In the genomic region with DNA sequence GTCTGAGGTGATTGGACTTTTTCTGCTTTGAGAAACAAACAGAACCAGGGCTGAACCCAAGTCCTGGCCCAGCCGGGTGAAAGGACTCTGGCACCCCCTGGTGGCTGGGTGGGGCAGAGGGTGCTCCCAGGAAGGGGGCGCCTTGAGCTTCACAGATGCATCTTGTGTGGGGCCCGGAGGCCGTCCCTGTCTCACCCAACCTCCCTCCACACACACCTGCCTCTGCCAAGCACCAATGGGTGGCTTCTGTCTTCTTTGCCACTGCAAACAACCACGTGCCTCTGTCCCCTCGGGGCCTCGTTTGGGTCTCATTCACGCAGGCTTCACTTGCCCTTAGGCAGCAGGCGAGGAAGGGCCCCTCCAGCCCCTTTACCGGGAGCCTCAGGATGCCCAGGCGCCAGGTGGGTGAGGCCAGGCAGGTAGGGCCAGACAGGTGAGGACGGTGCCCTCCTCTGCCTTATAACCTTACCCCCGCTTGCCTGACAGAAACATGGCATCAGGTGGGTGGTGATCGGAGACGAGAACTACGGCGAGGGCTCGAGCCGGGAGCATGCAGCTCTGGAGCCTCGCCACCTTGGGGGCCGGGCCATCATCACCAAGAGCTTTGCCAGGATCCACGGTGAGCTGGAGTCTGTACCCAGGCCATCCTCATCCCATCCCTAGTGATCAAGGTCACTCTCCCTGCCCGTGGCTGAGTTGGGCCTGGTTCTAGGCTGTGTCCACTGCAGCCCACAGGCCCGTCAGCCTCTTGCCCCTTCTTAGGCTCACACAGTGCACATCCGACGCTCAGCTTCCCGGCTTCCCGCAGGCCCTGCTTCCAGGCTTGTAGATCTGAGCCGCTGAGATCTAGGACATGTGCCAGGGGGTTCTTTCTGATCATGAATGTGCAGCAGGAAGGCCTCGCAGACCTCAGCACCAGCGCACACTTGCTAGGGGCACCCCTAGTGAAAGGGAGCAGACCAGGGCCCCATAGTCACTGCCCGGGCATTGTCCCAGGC, we compare ENCODE assay signal across 8 cellular contexts. TPM values are rescaled to one million over a fixed set of nuclear protein-coding genes. Genes with fewer than 3 reads are reported as not detected.
A peak's percentile ranks its signal among the peaks of the same experiment; 100 is the strongest.
DNase-seq lines count a peak whose midpoint lies in the region; ATAC-seq and TF ChIP-seq lines count a peak whose summit lies in the region.

No MANE protein-coding gene starts in this region.

- H3K4me3 Mint-ChIP-seq in Calu3 (ENCODE audit: low read depth, unreplicated experiment): no peak overlapping the region
- H3K4me3 Mint-ChIP-seq in activated CD8-positive, alpha-beta T cell treated with anti-CD3 and anti-CD28 coated beads for 36 hours: no peak overlapping the region
- no peak overlapping the region for H3K4me3 Mint-ChIP-seq in natural killer cell

- H2AFZ ChIP-seq in Loucy (ENCODE audit: low read length): no peak overlapping the region

- ATAC-seq in activated CD8-positive, alpha-beta T cell treated with anti-CD3 and anti-CD28 coated beads for 36 hours: peak; percentile 74
- ATAC-seq in natural killer cell: peak; percentile 69 to 87 (median 76)
- peak; percentile 47 for ATAC-seq in stimulated activated naive CD8-positive, alpha-beta T cell treated with anti-CD3 and anti-CD28 coated beads, Interleukin-15, Interleukin-2, amounts not matched to agents 100 U/mL and 50 U/mL, for 24 hours
- ATAC-seq in HG03378 (IDR thresholded peaks at IDR 0.05; ENCODE audit: unreplicated experiment): no peak

- H3K79me2 ChIP-seq in Loucy (ENCODE audit: insufficient read depth, low read length): no peaks in the 10 kb centered on the region

- H3K27me3 ChIP-seq in Loucy (ENCODE audit: insufficient read depth, low read length, poor library complexity, severe bottlenecking): no peaks in the 10 kb centered on the region
- no peaks in the 10 kb centered on the region for H3K27me3 ChIP-seq in effector memory CD4-positive, alpha-beta T cell (replicated peaks; ENCODE audit: control insufficient read depth, insufficient read depth, low read length, poor library complexity, severe bottlenecking)

- H3K36me3 Mint-ChIP-seq in Calu3 (ENCODE audit: insufficient read depth, unreplicated experiment) (peaks cover 91% of the 10 kb centered on the region), natural killer cell (no peaks in the 10 kb centered on the region)
- peaks cover 19% of the 10 kb centered on the region for H3K36me3 Mint-ChIP-seq in activated CD8-positive, alpha-beta T cell treated with anti-CD3 and anti-CD28 coated beads for 36 hours (ENCODE audit: low read depth)

- H3K9me2 ChIP-seq in Loucy (replicated peaks; ENCODE audit: low read depth, low read length): no peaks in the 10 kb centered on the region

- CTCF ChIA-PET in Calu3 (lab: Charles Lee): interaction anchor here (0.8 to 1.9 kb wide), 5 partner anchors 10 to 604 kb away, joined by 4 to 13 read pairs (median 5); no protein-coding TSS in a partner anchor
- CTCF ChIA-PET in activated CD8-positive, alpha-beta T cell treated with anti-CD3 and anti-CD28 coated beads for 36 hours (lab: Charles Lee): interaction anchor here (0.6 to 8.4 kb wide), 29 partner anchors 10 to 483 kb away, joined by 3 to 106 read pairs (median 4); partner anchors contain the start of genes ACO2, DESI1, PHF5A and TEF

- TF ChIP-seq CTCF in Calu3 (IDR thresholded peaks at IDR 0.05; ENCODE audit: unreplicated experiment): peak; percentile 96
- peak; percentile 95 for TF ChIP-seq CTCF in Loucy (conservative IDR thresholded peaks at IDR 0.05; ENCODE audit: low read length)
- peak; percentile 78 for TF ChIP-seq CTCF in activated CD8-positive, alpha-beta T cell treated with anti-CD3 and anti-CD28 coated beads for 36 hours (IDR thresholded peaks at IDR 0.05)
- TF ChIP-seq CTCF in natural killer cell (IDR thresholded peaks at IDR 0.05): peak; percentile 85

- H3K9me3 Mint-ChIP-seq in Calu3 (ENCODE audit: low read depth, unreplicated experiment) (no peaks in the 10 kb centered on the region), natural killer cell (no peaks in the 10 kb centered on the region)
- H3K9me3 Mint-ChIP-seq in activated CD8-positive, alpha-beta T cell treated with anti-CD3 and anti-CD28 coated beads for 36 hours: no peaks in the 10 kb centered on the region

- H3K4me1 ChIP-seq in Loucy (ENCODE audit: insufficient read depth, low read length, poor library complexity, severe bottlenecking): no peaks in the 10 kb centered on the region
- peaks cover 13% of the 10 kb centered on the region for H3K4me1 ChIP-seq in effector memory CD4-positive, alpha-beta T cell (ENCODE audit: control insufficient read depth, insufficient read depth, low read length, poor library complexity, severe bottlenecking)

- H3K36me3 ChIP-seq in Loucy (ENCODE audit: insufficient read depth, low read length): peaks cover 58% of the 10 kb centered on the region; the same call in 1 of the 2 replicates
- H3K36me3 ChIP-seq in effector memory CD4-positive, alpha-beta T cell (ENCODE audit: control insufficient read depth, insufficient read depth, low read length): peaks cover 64% of the 10 kb centered on the region

- POLR2A ChIA-PET in activated CD8-positive, alpha-beta T cell treated with anti-CD3 and anti-CD28 coated beads for 36 hours (lab: Charles Lee): interaction anchor here (1.0 to 2.2 kb wide), 5 partner anchors 16 to 115 kb away, joined by 3 to 7 read pairs (median 3); partner anchors contain the start of gene TOB2

- H3K9ac ChIP-seq in Loucy (ENCODE audit: low read depth, low read length, poor library complexity, severe bottlenecking): no peak overlapping the region

- peak; percentile 71 for DNase-seq in Calu3
- DNase-seq in activated CD8-positive, alpha-beta T cell treated with anti-CD3 and anti-CD28 coated beads for 36 hours: peak; percentile 70
- peak; percentile 37 to 58 (median 51) for DNase-seq in effector memory CD4-positive, alpha-beta T cell
- peak; percentile 62 for DNase-seq in natural killer cell
- peak; percentile 78 for DNase-seq in stimulated activated naive CD8-positive, alpha-beta T cell treated with anti-CD3 and anti-CD28 coated beads, Interleukin-15, Interleukin-2, amounts not matched to agents 100 U/mL and 50 U/mL, for 24 hours
- DNase-seq in GOT3 (lab: John Stamatoyannopoulos, UW): no peak

- no peak overlapping the region for H3K27ac ChIP-seq in effector memory CD4-positive, alpha-beta T cell (ENCODE audit: insufficient read depth, low read length, poor library complexity, severe bottlenecking)

- no peak overlapping the region for H3K4me3 ChIP-seq in Loucy (ENCODE audit: low read length, poor library complexity, severe bottlenecking)
- H3K4me3 ChIP-seq in effector memory CD4-positive, alpha-beta T cell (ENCODE audit: insufficient read depth, low read depth, low read length, poor library complexity, severe bottlenecking): no peak overlapping the region

- H3K4me2 ChIP-seq in Loucy (ENCODE audit: low read depth, low read length, poor library complexity, severe bottlenecking): no peak overlapping the region

- H3K27ac Mint-ChIP-seq in Calu3 (ENCODE audit: unreplicated experiment) (peak overlapping the region; percentile 77), natural killer cell (peak overlapping the region in 1 of 2 donors; percentile 47)
- peak overlapping the region; percentile 71 for H3K27ac Mint-ChIP-seq in activated CD8-positive, alpha-beta T cell treated with anti-CD3 and anti-CD28 coated beads for 36 hours

- H4K20me1 ChIP-seq in Loucy (ENCODE audit: insufficient read depth, low read length, poor library complexity, severe bottlenecking): no peaks in the 10 kb centered on the region

- no peaks in the 10 kb centered on the region for H3F3A ChIP-seq in Loucy (ENCODE audit: low read depth)

- BruUV-seq in Calu3 (replicated peaks; lab: Mats Ljungman, UMichigan): no TSS peak

- no peaks in the 10 kb centered on the region for H3K27me3 Mint-ChIP-seq in Calu3 (ENCODE audit: unreplicated experiment)
- H3K27me3 Mint-ChIP-seq in activated CD8-positive, alpha-beta T cell treated with anti-CD3 and anti-CD28 coated beads for 36 hours: no peaks in the 10 kb centered on the region
- no peaks in the 10 kb centered on the region for H3K27me3 Mint-ChIP-seq in natural killer cell (ENCODE audit: low read depth in 2 of 2)

- intact Hi-C loops in Calu3 (cut with micrococcal nuclease; ENCODE audit: unreplicated experiment): no loop called here
- intact Hi-C loops in activated CD8-positive, alpha-beta T cell treated with anti-CD3 and anti-CD28 coated beads for 36 hours (cut with micrococcal nuclease): loop anchor here (5.0 kb wide), 1 partner anchor 125 kb away; no protein-coding TSS in a partner anchor
- intact Hi-C loops in natural killer cell (cut with micrococcal nuclease): loop anchor here (1.0 kb wide), 1 partner anchor 124 kb away; no protein-coding TSS in a partner anchor

- no peaks in the 10 kb centered on the region for H3K9me3 ChIP-seq in Loucy (ENCODE audit: insufficient read depth, low read depth, low read length)
- H3K9me3 ChIP-seq in effector memory CD4-positive, alpha-beta T cell (ENCODE audit: control insufficient read depth, low read length): no peaks in the 10 kb centered on the region

- no peaks in the 10 kb centered on the region for H3K4me1 Mint-ChIP-seq in Calu3 (ENCODE audit: low read depth, unreplicated experiment)
- peaks cover 16% of the 10 kb centered on the region for H3K4me1 Mint-ChIP-seq in activated CD8-positive, alpha-beta T cell treated with anti-CD3 and anti-CD28 coated beads for 36 hours (ENCODE audit: low read depth)
- H3K4me1 Mint-ChIP-seq in natural killer cell: peaks cover 0 to 17% of the 10 kb centered on the region in 2 donors

RNA-seq across cellular contexts. Expression of gene POLR3H, which starts 17.2 kb away (rescaled TPM):
- total RNA-seq in Calu3 (2022): 49.7 and 53.8 TPM in 2 replicates
- total RNA-seq in activated CD8-positive, alpha-beta T cell treated with anti-CD3 and anti-CD28 coated beads for 36 hours: 10 to 100 TPM; 26.8 to 29.0 TPM
- 10 to 100 TPM; 13.1 to 18.8 (median 16.2) TPM for total RNA-seq in natural killer cell

RNA-seq across cellular contexts. Expression of gene CSDC2, which starts 33.7 kb away (rescaled TPM):
- not detected in 2 replicates for total RNA-seq in Calu3 (2022)
- total RNA-seq in activated CD8-positive, alpha-beta T cell treated with anti-CD3 and anti-CD28 coated beads for 36 hours: not detected
- not detected for total RNA-seq in natural killer cell

RNA-seq across cellular contexts. Expression of gene ACO2, which starts 58.2 kb away (rescaled TPM):
- 94.0 and 94.5 TPM in 2 replicates for total RNA-seq in Calu3 (2022)
- total RNA-seq in activated CD8-positive, alpha-beta T cell treated with anti-CD3 and anti-CD28 coated beads for 36 hours: 10 to 100 TPM; 96.5 to 97.7 TPM
- total RNA-seq in natural killer cell: 10 to 100 TPM; 77.9 to 99.8 (median 89.5) TPM

RNA-seq across cellular contexts. Expression of gene PHF5A, which starts 58.6 kb away (rescaled TPM):
- 53.3 and 68.5 TPM in 2 replicates for total RNA-seq in Calu3 (2022)
- total RNA-seq in activated CD8-positive, alpha-beta T cell treated with anti-CD3 and anti-CD28 coated beads for 36 hours: 10 to 100 TPM; 65.2 to 70.4 TPM
- 10 to 100 TPM; 31.8 to 41.8 (median 37.6) TPM for total RNA-seq in natural killer cell
